In the genomic region with DNA sequence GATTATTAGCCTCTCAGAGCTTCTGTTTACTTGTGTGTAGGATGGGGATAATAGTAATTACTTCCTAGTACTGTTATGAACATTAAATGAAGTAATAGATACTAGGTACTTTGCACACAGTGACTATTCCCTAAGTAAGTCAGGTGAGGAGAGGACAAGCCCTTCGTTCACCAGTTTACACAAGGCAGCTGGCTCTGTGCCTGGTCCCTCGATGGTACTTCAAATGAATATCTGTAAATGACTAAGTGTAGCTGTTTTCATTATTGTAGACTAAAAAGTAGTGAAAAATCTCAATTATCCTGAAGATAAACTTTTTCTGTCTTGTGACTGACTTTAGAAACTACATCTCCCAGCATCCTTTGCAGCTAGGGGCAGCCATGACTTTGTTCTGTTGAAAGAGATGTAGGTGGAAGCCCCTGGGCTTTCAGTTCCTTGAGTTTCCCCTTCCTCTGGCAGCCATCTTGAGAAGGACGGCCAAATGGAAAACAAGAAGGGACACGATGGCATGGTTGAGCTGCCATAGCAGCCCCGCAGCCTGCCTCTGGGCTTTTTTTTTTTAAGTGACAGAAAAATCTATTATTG, we compare ENCODE assay signal across 11 cellular contexts. TPM values are rescaled to one million over a fixed set of nuclear protein-coding genes. Genes with fewer than 3 reads are reported as not detected.
DNase-seq lines count a peak whose midpoint lies in the region; ATAC-seq and TF ChIP-seq lines count a peak whose summit lies in the region.
"Had no signal": no experiment of that assay in that cellular context is flagged by ENCODE, and none has a peak within 500 bp of the region (broad histone marks: within the 10 kb centered on the region; RNA-seq: fewer than 3 reads in every experiment).

No MANE protein-coding gene starts in this region.

- no peaks in the 10 kb centered on the region for H3K9me3 Mint-ChIP-seq in natural killer cell
- H3K9me3 Mint-ChIP-seq in natural killer cell treated with Interleukin-12 subunit alpha and Interleukin-12 subunit beta and Interleukin-15 and Interleukin-18, amount 100 ng/mL, for 72 hours, result no peaks in the 10 kb centered on the region
- H3K9me3 Mint-ChIP-seq in effector memory CD8-positive, alpha-beta T cell, result no peaks in the 10 kb centered on the region
- no peaks in the 10 kb centered on the region for H3K9me3 Mint-ChIP-seq in T-helper 2 cell treated with Interferon-gamma antibody and Interleukin-4, amounts not matched to agents 5 μg/mL and 100 μg/mL, for 36 hours

- TF ChIP-seq CTCF in natural killer cell (IDR thresholded peaks at IDR 0.05), result no peak

- H3K4me3 Mint-ChIP-seq in natural killer cell, result peak overlapping the region; percentile 37
- no peak overlapping the region for H3K4me3 Mint-ChIP-seq in natural killer cell treated with Interleukin-12 subunit alpha and Interleukin-12 subunit beta and Interleukin-15 and Interleukin-18, amount 100 ng/mL, for 72 hours
- peak overlapping the region; percentile 56 to 66 for H3K4me3 Mint-ChIP-seq in effector memory CD8-positive, alpha-beta T cell
- H3K4me3 Mint-ChIP-seq in T-helper 2 cell treated with Interferon-gamma antibody and Interleukin-4, amounts not matched to agents 5 μg/mL and 100 μg/mL, for 36 hours, result no peak overlapping the region
- H3K4me3 Mint-ChIP-seq: brain had no signal

- H3K4me1 Mint-ChIP-seq in natural killer cell, result peaks cover 18 to 26% of the 10 kb centered on the region in 2 donors
- peaks cover 14 to 16% of the 10 kb centered on the region in 2 donors for H3K4me1 Mint-ChIP-seq in natural killer cell treated with Interleukin-12 subunit alpha and Interleukin-12 subunit beta and Interleukin-15 and Interleukin-18, amount 100 ng/mL, for 72 hours (ENCODE audit: low read depth in 2 of 2)
- peaks cover 15 to 25% of the 10 kb centered on the region in 2 donors for H3K4me1 Mint-ChIP-seq in effector memory CD8-positive, alpha-beta T cell (ENCODE audit: low read depth in 2 of 2)
- H3K4me1 Mint-ChIP-seq in T-helper 2 cell treated with Interferon-gamma antibody and Interleukin-4, amounts not matched to agents 5 μg/mL and 100 μg/mL, for 36 hours (ENCODE audit: low read depth), result peaks cover 28% of the 10 kb centered on the region

- no peaks in the 10 kb centered on the region for H3K36me3 Mint-ChIP-seq in natural killer cell
- H3K36me3 Mint-ChIP-seq in natural killer cell treated with Interleukin-12 subunit alpha and Interleukin-12 subunit beta and Interleukin-15 and Interleukin-18, amount 100 ng/mL, for 72 hours, result no peaks in the 10 kb centered on the region
- H3K36me3 Mint-ChIP-seq in effector memory CD8-positive, alpha-beta T cell (ENCODE audit: insufficient read depth), result peaks cover 10% of the 10 kb centered on the region
- no peaks in the 10 kb centered on the region for H3K36me3 Mint-ChIP-seq in T-helper 2 cell treated with Interferon-gamma antibody and Interleukin-4, amounts not matched to agents 5 μg/mL and 100 μg/mL, for 36 hours (ENCODE audit: low read depth)
- H3K36me3 Mint-ChIP-seq: brain had no signal

- DNase-seq in natural killer cell, result no peak
- DNase-seq in natural killer cell treated with Interleukin-12 subunit alpha and Interleukin-12 subunit beta and Interleukin-15 and Interleukin-18, amount 100 ng/mL, for 72 hours (ENCODE audit: low spot score), result no peak
- DNase-seq in NCI-H2227 treated with DMSO at 0.1 percent for 48 hours (lab: John Stamatoyannopoulos, UW), result peak; percentile 0
- no peak for DNase-seq in effector memory CD8-positive, alpha-beta T cell
- no peak for DNase-seq in T-helper 2 cell treated with Interferon-gamma antibody and Interleukin-4, amounts not matched to agents 5 μg/mL and 100 μg/mL, for 36 hours (ENCODE audit: low spot score)
- DNase-seq in UCSD-AML1 (lab: John Stamatoyannopoulos, UW; ENCODE audit: unreplicated experiment), result no peak
- no peak for DNase-seq in stimulated activated CD4-positive, alpha-beta T cell treated with anti-CD3 and anti-CD28 coated beads, Interleukin-12 subunit alpha, Interleukin-12 subunit beta, amount 100 ng/mL, for 4 hours
- no peak for DNase-seq in stimulated activated CD4-positive, alpha-beta T cell treated with anti-CD3 and anti-CD28 coated beads, Interleukin-4, amount 100 ng/mL, for 24 hours
- DNase-seq: occipital lobe had no signal

- no peak for ATAC-seq in natural killer cell
- no peak for ATAC-seq in natural killer cell treated with Interleukin-12 subunit alpha and Interleukin-12 subunit beta and Interleukin-15 and Interleukin-18, amount 100 ng/mL, for 72 hours
- no peak for ATAC-seq in effector memory CD8-positive, alpha-beta T cell (replicated peaks)

- intact Hi-C loops in natural killer cell (cut with micrococcal nuclease), result loop anchor here (10.0 kb wide), 1 partner anchor 1033 kb away; no protein-coding TSS in a partner anchor

- H3K27ac Mint-ChIP-seq in natural killer cell, result peak overlapping the region in 1 of 2 donors; percentile 43
- no peak overlapping the region for H3K27ac Mint-ChIP-seq in natural killer cell treated with Interleukin-12 subunit alpha and Interleukin-12 subunit beta and Interleukin-15 and Interleukin-18, amount 100 ng/mL, for 72 hours
- peak overlapping the region; percentile 49 to 55 for H3K27ac Mint-ChIP-seq in effector memory CD8-positive, alpha-beta T cell
- H3K27ac Mint-ChIP-seq in T-helper 2 cell treated with Interferon-gamma antibody and Interleukin-4, amounts not matched to agents 5 μg/mL and 100 μg/mL, for 36 hours, result no peak overlapping the region

- peaks cover 0 to 2% of the 10 kb centered on the region in 2 donors for H3K27me3 Mint-ChIP-seq in natural killer cell (ENCODE audit: low read depth in 2 of 2)
- H3K27me3 Mint-ChIP-seq in natural killer cell treated with Interleukin-12 subunit alpha and Interleukin-12 subunit beta and Interleukin-15 and Interleukin-18, amount 100 ng/mL, for 72 hours, result no peaks in the 10 kb centered on the region
- H3K27me3 Mint-ChIP-seq in effector memory CD8-positive, alpha-beta T cell, result no peaks in the 10 kb centered on the region
- H3K27me3 Mint-ChIP-seq in T-helper 2 cell treated with Interferon-gamma antibody and Interleukin-4, amounts not matched to agents 5 μg/mL and 100 μg/mL, for 36 hours (ENCODE audit: low read depth), result peaks cover 5% of the 10 kb centered on the region

RNA-seq across cellular contexts. Expression of gene WNT7A, which starts 11.7 kb away (rescaled TPM):
- under 1 TPM in 2 of 3 donors, not detected in 1; 0.18 to 0.45 TPM for total RNA-seq in natural killer cell
- total RNA-seq in natural killer cell treated with Interleukin-12 subunit alpha and Interleukin-12 subunit beta and Interleukin-15 and Interleukin-18, amount 100 ng/mL, for 72 hours, result not detected
- total RNA-seq: SJCRH30 had no signal

Comparison
In these comparisons a context has a peak if more than half of its experiments do, and no peak if none do; other contexts are left out.
1. H3K4me3 Mint-ChIP-seq: peak in natural killer cell (single experiment) and effector memory CD8-positive, alpha-beta T cell (2 of 2); none in natural killer cell treated with Interleukin-12 subunit alpha and Interleukin-12 subunit beta and Interleukin-15 and Interleukin-18, amount 100 ng/mL, for 72 hours (single experiment) and T-helper 2 cell treated with Interferon-gamma antibody and Interleukin-4, amounts not matched to agents 5 μg/mL and 100 μg/mL, for 36 hours (single experiment).
2. H3K27ac Mint-ChIP-seq: peak in effector memory CD8-positive, alpha-beta T cell (2 of 2); none in natural killer cell treated with Interleukin-12 subunit alpha and Interleukin-12 subunit beta and Interleukin-15 and Interleukin-18, amount 100 ng/mL, for 72 hours (0 of 2) and T-helper 2 cell treated with Interferon-gamma antibody and Interleukin-4, amounts not matched to agents 5 μg/mL and 100 μg/mL, for 36 hours (single experiment).